Comparison of ENCODE assay signal across 36 cellular contexts in genomic region chr7:34115503-34115902, GRCh38.
"Had no signal": no experiment of that assay in that cellular context is flagged by ENCODE, and none has a peak within 500 bp of the region (broad histone marks: within the 10 kb centered on the region; RNA-seq: fewer than 3 reads in every experiment).

No MANE protein-coding gene starts in this region.

- H3K4me3 ChIP-seq: MG63 had no signal

- H3K27ac ChIP-seq: KMS-11 had no signal

- H3K9ac ChIP-seq: KMS-11 had no signal

- H3K4me2 ChIP-seq: KMS-11 had no signal

- H3K9me3 ChIP-seq: MG63 had no signal

- DNase-seq: Karpas-422, Kasumi-1, KG1, MG63, MM.1S, MV-4-11, NCI-H1048, NCI-H1092, NCI-H1092 treated with DMSO at 0.1 percent for 48 hours, NCI-H1105, NCI-H1105 treated with DMSO at 0.1 percent for 48 hours, NCI-H1417, NCI-H1417 treated with DMSO at 0.1 percent for 48 hours, NCI-H1436, NCI-H1436 treated with DMSO at 0.1 percent for 48 hours, NCI-H146, NCI-H1694, NCI-H1694 treated with DMSO at 0.1 percent for 48 hours, NCI-H187, NCI-H187 treated with DMSO at 0.1 percent for 48 hours, NCI-H1930, NCI-H2029, NCI-H2029 treated with DMSO at 0.1 percent for 48 hours, NCI-H2081, NCI-H2081 treated with DMSO at 0.1 percent for 48 hours, NCI-H2107, NCI-H2171, NCI-H2171 treated with DMSO at 0.1 percent for 48 hours, NCI-H2227 treated with DMSO at 0.1 percent for 48 hours, NCI-H226, NCI-H345, NCI-H446, NCI-H446 treated with DMSO at 0.1 percent for 48 hours, NCI-H510A, NCI-H510A treated with DMSO at 0.1 percent for 48 hours had no signal

- H3K27me3 ChIP-seq: MG63 had no signal
